ENCODE assay signal across 8 cellular contexts in the genomic region with DNA sequence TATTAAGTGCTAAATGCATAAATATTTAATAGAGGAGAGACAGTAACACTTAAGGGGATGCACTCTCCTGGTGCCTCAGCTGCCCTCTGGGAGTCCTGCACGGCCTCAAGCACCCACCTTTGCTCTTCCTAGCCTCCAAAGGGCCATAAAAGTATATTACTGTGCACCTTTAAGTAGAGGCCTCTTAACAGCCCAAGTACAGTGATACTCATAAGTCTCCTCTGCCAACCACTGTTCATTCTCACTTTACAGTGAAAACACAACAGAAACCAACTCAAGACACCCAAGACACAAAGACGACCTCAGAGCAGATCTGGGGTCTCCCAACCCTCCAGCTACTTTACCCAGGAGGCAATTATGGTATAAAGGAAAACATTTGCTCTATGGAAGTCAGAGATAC. TPM values are rescaled to one million over a fixed set of nuclear protein-coding genes. Genes with fewer than 3 reads are reported as not detected.
DNase-seq lines count a peak whose midpoint lies in the region; ATAC-seq and TF ChIP-seq lines count a peak whose summit lies in the region.
"Not testable (repeated sequence)": the region's sequence is repeated elsewhere in the genome, so short reads cannot be mapped to it uniquely, and the experiment has no call there.

No MANE protein-coding gene starts in this region.

- H3K4me3 ChIP-seq in mucosa of descending colon = not testable (repeated sequence)

- peaks cover 50% of the 10 kb centered on the region for H3K4me1 Mint-ChIP-seq in CD14-positive monocyte

- intact Hi-C loops in CD14-positive monocyte (cut with micrococcal nuclease); mucosa of descending colon (cut with DNase I, micrococcal nuclease): not testable (repeated sequence)

- not testable (repeated sequence) for H3K36me3 Mint-ChIP-seq in CD14-positive monocyte

- not testable (repeated sequence) for H3K4me3 Mint-ChIP-seq in CD14-positive monocyte

- H3K27ac Mint-ChIP-seq in CD14-positive monocyte = peak overlapping the region in 4 of 7 donors; percentile 11 to 79 (median 61)

- ATAC-seq in GM18868 (IDR thresholded peaks at IDR 0.05; ENCODE audit: unreplicated experiment) (peak; percentile 80), GM19455 (IDR thresholded peaks at IDR 0.05; ENCODE audit: unreplicated experiment) (peak; percentile 75), GM21737 (IDR thresholded peaks at IDR 0.05; ENCODE audit: unreplicated experiment) (peak; percentile 85), HG02938 (IDR thresholded peaks at IDR 0.05; ENCODE audit: unreplicated experiment) (peak; percentile 78), HG03175 (IDR thresholded peaks at IDR 0.05; ENCODE audit: unreplicated experiment) (peak; percentile 81), HG03571 (IDR thresholded peaks at IDR 0.05; ENCODE audit: unreplicated experiment) (peak; percentile 52), mucosa of descending colon (peak; percentile 75)

- H3K4me1 ChIP-seq in mucosa of descending colon (ENCODE audit: low read depth) = peaks cover 28% of the 10 kb centered on the region

- TF ChIP-seq CTCF in CD14-positive monocyte (IDR thresholded peaks at IDR 0.05); mucosa of descending colon (IDR thresholded peaks at IDR 0.05): not testable (repeated sequence)

- H3K9me3 Mint-ChIP-seq in CD14-positive monocyte = not testable (repeated sequence)

- H3K36me3 ChIP-seq in mucosa of descending colon (ENCODE audit: low read depth) = not testable (repeated sequence)

- H3K27me3 Mint-ChIP-seq in CD14-positive monocyte (ENCODE audit: low read depth in 3 of 3) = not testable (repeated sequence)

- DNase-seq in CD14-positive monocyte (ENCODE audit: low spot score); mucosa of descending colon: not testable (repeated sequence)

- not testable (repeated sequence) for H3K9me3 ChIP-seq in mucosa of descending colon

RNA-seq across cellular contexts. Expression of gene CD58, which starts 26.6 kb away (rescaled TPM):
- polyA plus RNA-seq in CD14-positive monocyte = 100 to 1,000 TPM; 128 to 168 TPM
- 10 to 100 TPM; 19.3 to 31.9 (median 31.0) TPM for total RNA-seq in mucosa of descending colon
